ENCODE assay signal across 1 cellular context in genomic region chr17:74775409-74776043, GRCh38.
TF ChIP-seq lines count a peak whose summit lies in the region.

No MANE protein-coding gene starts in this region.

TF ChIP-seq in HepG2, 621 proteins besides CTCF, POLR2A, EP300 and RAD21:
- 0 out of 2 replicates have a peak, but pooled peaks have one; percentile 18 for TF ChIP-seq MEF2D (CRISPR knock-in tag; IDR thresholded peaks at IDR 0.05)
- TF ChIP-seq CREB1 (IDR thresholded peaks at IDR 0.05) = no peak
- TF ChIP-seq CREB1 (CRISPR knock-in tag; IDR thresholded peaks at IDR 0.05) = 0 out of 2 replicates have a peak, but pooled peaks have one; percentile 11
- TF ChIP-seq ZBTB34 (CRISPR knock-in tag; IDR thresholded peaks at IDR 0.05) = peak; percentile 53; the same call in 1 of the 2 replicates
- 0 out of 2 replicates have a peak, but pooled peaks have one; percentile 14 for TF ChIP-seq ZSCAN22 (CRISPR knock-in tag; IDR thresholded peaks at IDR 0.05)
- TF ChIP-seq ZKSCAN5 (CRISPR knock-in tag; IDR thresholded peaks at IDR 0.05) = 0 out of 2 replicates have a peak, but pooled peaks have one; percentile 34
- TF ChIP-seq ETV5 (CRISPR knock-in tag; IDR thresholded peaks at IDR 0.05; ENCODE audit: borderline replicate concordance) = no peak
- TF ChIP-seq SMYD3 (CRISPR knock-in tag; IDR thresholded peaks at IDR 0.05) = 0 out of 2 replicates have a peak, but pooled peaks have one; percentile 59
- no peak for TF ChIP-seq ARID3A (IDR thresholded peaks at IDR 0.05; ENCODE audit: low read depth, low read length)
- no peak for TF ChIP-seq ZNF503 (CRISPR knock-in tag; IDR thresholded peaks at IDR 0.05)
- TF ChIP-seq ZNF879 (CRISPR knock-in tag; IDR thresholded peaks at IDR 0.05) = peak; percentile 47; the same call in 1 of the 2 replicates
- TF ChIP-seq ARID2 (CRISPR knock-in tag; IDR thresholded peaks at IDR 0.05; ENCODE audit: borderline replicate concordance) = 0 out of 2 replicates have a peak, but pooled peaks have one; percentile 22
- TF ChIP-seq TARDBP (CRISPR knock-in tag; IDR thresholded peaks at IDR 0.05) = no peak
- TF ChIP-seq TSC22D2 (CRISPR knock-in tag; IDR thresholded peaks at IDR 0.05; ENCODE audit: borderline replicate concordance) = no peak
- TF ChIP-seq PRMT3 (CRISPR knock-in tag; IDR thresholded peaks at IDR 0.05; ENCODE audit: borderline replicate concordance, low read depth) = 0 out of 2 replicates have a peak, but pooled peaks have one; percentile 23
- TF ChIP-seq ZMAT3 (CRISPR knock-in tag; conservative IDR thresholded peaks at IDR 0.05) = peak; percentile 11; the same call in 1 of the 2 replicates
- 0 out of 2 replicates have a peak, but pooled peaks have one; percentile 26 for TF ChIP-seq MZF1 (CRISPR knock-in tag; IDR thresholded peaks at IDR 0.05; ENCODE audit: borderline replicate concordance)
- TF ChIP-seq SRY (CRISPR knock-in tag; IDR thresholded peaks at IDR 0.05) = no peak
- 0 out of 2 replicates have a peak, but pooled peaks have one; percentile 15 for TF ChIP-seq BRF2 (CRISPR knock-in tag; IDR thresholded peaks at IDR 0.05)
- 0 out of 2 replicates have a peak, but pooled peaks have one; percentile 12 for TF ChIP-seq ZNF761 (CRISPR knock-in tag; conservative IDR thresholded peaks at IDR 0.05)
- peak; percentile 97 for TF ChIP-seq RBAK (CRISPR knock-in tag; IDR thresholded peaks at IDR 0.05)
- peak; percentile 21; the same call in 1 of the 2 replicates for TF ChIP-seq SALL2 (CRISPR knock-in tag; IDR thresholded peaks at IDR 0.05)
